Comparison of ENCODE assay signal across 8 cellular contexts in genomic region chr1:29703596-29703995, GRCh38.
A peak's percentile ranks its signal among the peaks of the same experiment; 100 is the strongest.
DNase-seq lines count a peak whose midpoint lies in the region.

No MANE protein-coding gene starts in this region.

- DNase-seq in DMS53 (lab: John Stamatoyannopoulos, UW): peak; percentile 52
- peak; percentile 72 for DNase-seq in HuH-7.5 (ENCODE audit: low spot score)
- peak; percentile 50 for DNase-seq in SW480 (ENCODE audit: low spot score)
- peak in 23 of 42 donors; percentile 20 to 70 (median 44) for DNase-seq in head of caudate nucleus
- DNase-seq in superior temporal gyrus (ENCODE audit: extremely low spot score): peak; percentile 51
- no peak for DNase-seq in NOMO-1 (lab: John Stamatoyannopoulos, UW; ENCODE audit: unreplicated experiment in 2 of 2)
- DNase-seq in effector CD8-positive, alpha-beta T cell (lab: John Stamatoyannopoulos, UW): no peak
- DNase-seq in hippocampal formation (lab: John Stamatoyannopoulos, UW): no peak

- intact Hi-C loops in head of caudate nucleus (cut with DNase I): no loop called here

Comparison
In these comparisons a context has a peak if more than half of its experiments do, and no peak if none do; other contexts are left out.
1. DNase-seq: peak in DMS53 (single experiment), HuH-7.5 (single experiment), SW480 (single experiment), head of caudate nucleus (23 of 42) and superior temporal gyrus (single experiment); none in NOMO-1 (0 of 2), effector CD8-positive, alpha-beta T cell (single experiment) and hippocampal formation (0 of 2).